ENCODE assay signal across 9 cellular contexts in genomic region chr20:49983123-49983847, GRCh38. TPM values are rescaled to one million over a fixed set of nuclear protein-coding genes. Genes with fewer than 3 reads are reported as not detected.
A peak's percentile ranks its signal among the peaks of the same experiment; 100 is the strongest.
DNase-seq lines count a peak whose midpoint lies in the region; ATAC-seq, FAIRE-seq and TF ChIP-seq lines count a peak whose summit lies in the region.
"Had no signal": no experiment of that assay in that cellular context is flagged by ENCODE, and none has a peak within 500 bp of the region (broad histone marks: within the 10 kb centered on the region; RNA-seq: fewer than 3 reads in every experiment).

No MANE protein-coding gene starts in this region.

- no peaks in the 10 kb centered on the region for H3K36me3 ChIP-seq in iPS-18a (ENCODE audit: control insufficient read depth, low read depth, low read length)

- H3K4me1 Mint-ChIP-seq in HFFc6 (ENCODE audit: low read depth): peaks cover 59% of the 10 kb centered on the region
- H3K4me1 Mint-ChIP-seq in activated CD4-positive, alpha-beta memory T cell treated with anti-CD3 and anti-CD28 coated beads, Interleukin-2, amount 10 ng/mL, durations not matched to agents 7 days and 5 days: peaks cover 26% of the 10 kb centered on the region
- H3K4me1 Mint-ChIP-seq in stimulated activated naive B cell treated with anti-CD40 and anti-IgM and Interleukin-4, amounts not matched to agents 10 μg/mL and 1 μg/mL and 100 μg/mL, for 72 hours: peaks cover 24 to 40% of the 10 kb centered on the region in 2 donors

- H3K4me1 ChIP-seq in iPS-18a (ENCODE audit: control insufficient read depth, low read depth, low read length): peaks cover 40% of the 10 kb centered on the region

- peaks cover 14% of the 10 kb centered on the region for H3K27me3 Mint-ChIP-seq in HFFc6 (ENCODE audit: insufficient read depth)
- H3K27me3 Mint-ChIP-seq in activated CD4-positive, alpha-beta memory T cell treated with anti-CD3 and anti-CD28 coated beads, Interleukin-2, amount 10 ng/mL, durations not matched to agents 7 days and 5 days: peaks cover 28% of the 10 kb centered on the region
- H3K27me3 Mint-ChIP-seq in stimulated activated naive B cell treated with anti-CD40 and anti-IgM and Interleukin-4, amounts not matched to agents 10 μg/mL and 1 μg/mL and 100 μg/mL, for 72 hours: peaks cover 12 to 17% of the 10 kb centered on the region in 2 donors

- CTCF ChIA-PET in activated CD4-positive, alpha-beta memory T cell treated with anti-CD3 and anti-CD28 coated beads, Interleukin-2, amount 10 ng/mL, durations not matched to agents 7 days and 5 days (lab: Charles Lee): interaction anchor here (11.5 kb wide), 1 partner anchor 85 kb away, joined by 300 read pairs; no protein-coding TSS in a partner anchor

- H3K9me3 Mint-ChIP-seq in HFFc6: no peaks in the 10 kb centered on the region
- no peaks in the 10 kb centered on the region for H3K9me3 Mint-ChIP-seq in activated CD4-positive, alpha-beta memory T cell treated with anti-CD3 and anti-CD28 coated beads, Interleukin-2, amount 10 ng/mL, durations not matched to agents 7 days and 5 days
- no peaks in the 10 kb centered on the region for H3K9me3 Mint-ChIP-seq in stimulated activated naive B cell treated with anti-CD40 and anti-IgM and Interleukin-4, amounts not matched to agents 10 μg/mL and 1 μg/mL and 100 μg/mL, for 72 hours

- no peak for ATAC-seq in stimulated activated naive B cell treated with anti-CD40 and anti-IgM and Interleukin-4, amounts not matched to agents 10 μg/mL and 1 μg/mL and 100 μg/mL, for 72 hours (replicated peaks)
- no peak for ATAC-seq in GM19452 (IDR thresholded peaks at IDR 0.05; ENCODE audit: unreplicated experiment)

- no peak for TF ChIP-seq CTCF in HFFc6 (IDR thresholded peaks at IDR 0.05)

- H3K9me3 ChIP-seq in iPS-18a (ENCODE audit: control insufficient read depth, low read depth, low read length): no peaks in the 10 kb centered on the region

- DNase-seq in HFFc6 (no peak), DMS79 treated with DMSO at 0.1 percent for 48 hours (lab: John Stamatoyannopoulos, UW) (no peak), GM12891 (ENCODE audit: insufficient read length, low spot score) (no peak), NCI-H1105 (lab: John Stamatoyannopoulos, UW) (no peak)
- no peak for DNase-seq in activated CD4-positive, alpha-beta memory T cell treated with anti-CD3 and anti-CD28 coated beads, Interleukin-2, amount 10 ng/mL, durations not matched to agents 7 days and 5 days
- no peak for DNase-seq in stimulated activated naive B cell treated with anti-CD40 and anti-IgM and Interleukin-4, amounts not matched to agents 10 μg/mL and 1 μg/mL and 100 μg/mL, for 72 hours

- no peak for FAIRE-seq in GM12891 (lab: Jason Lieb, UNC)

- H3K27me3 ChIP-seq in iPS-18a (ENCODE audit: control insufficient read depth, insufficient read depth, low read length): peaks cover 44% of the 10 kb centered on the region

- TF ChIP-seq POLR2A in GM12891 (IDR thresholded peaks at IDR 0.05; ENCODE audit: low read depth, low read length): no peak

- H3K4me3 Mint-ChIP-seq in HFFc6: peak overlapping the region; percentile 93
- peak overlapping the region; percentile 37 for H3K4me3 Mint-ChIP-seq in activated CD4-positive, alpha-beta memory T cell treated with anti-CD3 and anti-CD28 coated beads, Interleukin-2, amount 10 ng/mL, durations not matched to agents 7 days and 5 days
- H3K4me3 Mint-ChIP-seq in stimulated activated naive B cell treated with anti-CD40 and anti-IgM and Interleukin-4, amounts not matched to agents 10 μg/mL and 1 μg/mL and 100 μg/mL, for 72 hours: peak overlapping the region; percentile 70 to 72

- H3K4me3 ChIP-seq in iPS-18a (ENCODE audit: low read length): peak overlapping the region; percentile 81

- H3K9ac ChIP-seq in iPS-18a (ENCODE audit: low read length): peak overlapping the region; percentile 63

- POLR2A ChIA-PET in activated CD4-positive, alpha-beta memory T cell treated with anti-CD3 and anti-CD28 coated beads, Interleukin-2, amount 10 ng/mL, durations not matched to agents 7 days and 5 days (lab: Charles Lee): interaction anchor here (1.0 kb wide), 1 partner anchor 89 kb away, joined by 3 read pairs; no protein-coding TSS in a partner anchor

- H3K27ac Mint-ChIP-seq in HFFc6: peak overlapping the region; percentile 86
- no peak overlapping the region for H3K27ac Mint-ChIP-seq in activated CD4-positive, alpha-beta memory T cell treated with anti-CD3 and anti-CD28 coated beads, Interleukin-2, amount 10 ng/mL, durations not matched to agents 7 days and 5 days
- H3K27ac Mint-ChIP-seq in stimulated activated naive B cell treated with anti-CD40 and anti-IgM and Interleukin-4, amounts not matched to agents 10 μg/mL and 1 μg/mL and 100 μg/mL, for 72 hours: peak overlapping the region; percentile 88

- peaks cover 18% of the 10 kb centered on the region for H3K36me3 Mint-ChIP-seq in HFFc6 (ENCODE audit: low read depth)
- H3K36me3 Mint-ChIP-seq in activated CD4-positive, alpha-beta memory T cell treated with anti-CD3 and anti-CD28 coated beads, Interleukin-2, amount 10 ng/mL, durations not matched to agents 7 days and 5 days (ENCODE audit: low read depth): no peaks in the 10 kb centered on the region
- H3K36me3 Mint-ChIP-seq in stimulated activated naive B cell treated with anti-CD40 and anti-IgM and Interleukin-4, amounts not matched to agents 10 μg/mL and 1 μg/mL and 100 μg/mL, for 72 hours: peaks cover 3% of the 10 kb centered on the region in 2 donors

- H3K27ac ChIP-seq in iPS-18a (ENCODE audit: low read length): no peak overlapping the region
- H3K27ac ChIP-seq: epithelial cell of prostate had no signal

TF ChIP-seq in GM12891, 5 proteins besides CTCF, POLR2A, EP300 and RAD21:
- TF ChIP-seq POLR2AphosphoS5 (IDR thresholded peaks at IDR 0.05; ENCODE audit: low read depth, low read length) (no peak), SPI1 (IDR thresholded peaks at IDR 0.05; ENCODE audit: low read depth, low read length) (no peak), TAF1 (IDR thresholded peaks at IDR 0.05; ENCODE audit: low read depth, low read length) (no peak), POU2F2 (IDR thresholded peaks at IDR 0.05; ENCODE audit: low read depth, low read length) (no peak), PAX5 (IDR thresholded peaks at IDR 0.05; ENCODE audit: insufficient read depth, low read length, severe bottlenecking) (no peak)
TF ChIP-seq in GM12891: peak in this region for 0.

RNA-seq across cellular contexts. Expression of gene SNAI1, which starts 0.5 kb away (rescaled TPM):
- total RNA-seq in HFFc6 (2021; fragmentation: NEBNext Ultra II Directional; extraction: Animal tissue kit (Norgen Biotek cat#: 25700)): 1 to 10 TPM; 4.7 to 6.8 (median 5.2) TPM
- under 1 TPM; 0.28 to 0.38 TPM for total RNA-seq in activated CD4-positive, alpha-beta memory T cell treated with anti-CD3 and anti-CD28 coated beads, Interleukin-2, amount 10 ng/mL, durations not matched to agents 7 days and 5 days
- 0.42 TPM for polyA plus RNA-seq in GM12891 (2012; ENCODE audit: low read depth, missing spikeins)

RNA-seq across cellular contexts. Expression of gene RNF114, which starts 47.1 kb away (rescaled TPM):
- 10 to 100 TPM; 51.6 to 61.0 (median 56.1) TPM for total RNA-seq in HFFc6 (2021; fragmentation: NEBNext Ultra II Directional; extraction: Animal tissue kit (Norgen Biotek cat#: 25700))
- 10 to 100 TPM; 66.4 to 76.4 TPM for total RNA-seq in activated CD4-positive, alpha-beta memory T cell treated with anti-CD3 and anti-CD28 coated beads, Interleukin-2, amount 10 ng/mL, durations not matched to agents 7 days and 5 days
- 44.1 TPM for polyA plus RNA-seq in GM12891 (2012; ENCODE audit: low read depth, missing spikeins)

Comparison
In these comparisons a context has a peak if more than half of its experiments do, and no peak if none do; other contexts are left out.
1. H3K4me3 Mint-ChIP-seq: peak in every context shown above with its lines; median percentile 93 in HFFc6; 71 in stimulated activated naive B cell treated with anti-CD40 and anti-IgM and Interleukin-4, amounts not matched to agents 10 μg/mL and 1 μg/mL and 100 μg/mL, for 72 hours; 37 in activated CD4-positive, alpha-beta memory T cell treated with anti-CD3 and anti-CD28 coated beads, Interleukin-2, amount 10 ng/mL, durations not matched to agents 7 days and 5 days.
2. RNA of gene SNAI1, which starts 0.5 kb away (total RNA-seq): 4.7 to 6.8 TPM in HFFc6; 0.28 to 0.38 TPM in activated CD4-positive, alpha-beta memory T cell treated with anti-CD3 and anti-CD28 coated beads, Interleukin-2, amount 10 ng/mL, durations not matched to agents 7 days and 5 days; every median in the first group is over 4 times any median in the second.